ENCODE assay signal across 1 cellular context in the genomic region with DNA sequence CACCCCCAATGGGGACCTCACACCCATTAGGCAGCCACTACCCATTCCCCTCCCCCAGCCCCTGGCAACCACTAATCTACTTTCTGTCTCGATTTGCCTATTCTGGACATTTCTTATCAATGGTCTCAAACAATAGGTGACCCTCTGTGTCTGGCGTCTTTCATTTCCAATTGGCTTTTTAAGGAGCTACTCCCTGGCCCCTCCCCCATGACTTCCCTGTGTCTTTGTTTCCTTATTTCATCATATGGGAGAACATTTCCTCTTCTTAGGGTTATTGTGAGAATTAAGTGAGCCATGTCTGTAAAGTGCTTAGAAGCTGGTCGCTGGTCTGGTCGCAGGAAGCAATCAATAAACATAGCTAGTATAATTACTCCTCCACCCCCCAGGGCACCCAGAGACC.
TF ChIP-seq lines count a peak whose summit lies in the region.

No MANE protein-coding gene starts in this region.

TF ChIP-seq in endothelial cell of umbilical vein, 7 proteins besides CTCF, POLR2A, EP300 and RAD21:
- no peak for TF ChIP-seq POLR2AphosphoS5 (IDR thresholded peaks at IDR 0.05; ENCODE audit: insufficient read depth, low read depth, low read length)
- TF ChIP-seq GATA2 (IDR thresholded peaks at IDR 0.05; ENCODE audit: insufficient read depth, insufficient read length, low read depth, low read length) = no peak
- no peak for TF ChIP-seq MYC (IDR thresholded peaks at IDR 0.05; ENCODE audit: low read depth, low read length)
- TF ChIP-seq JUN (IDR thresholded peaks at IDR 0.05; ENCODE audit: borderline replicate concordance, insufficient read depth, insufficient read length, low read depth) = no peak
- TF ChIP-seq EZH2 (IDR thresholded peaks at IDR 0.05; ENCODE audit: borderline replicate concordance, low read depth, low read length, severe bottlenecking) = no peak
- TF ChIP-seq, protein P1, sequence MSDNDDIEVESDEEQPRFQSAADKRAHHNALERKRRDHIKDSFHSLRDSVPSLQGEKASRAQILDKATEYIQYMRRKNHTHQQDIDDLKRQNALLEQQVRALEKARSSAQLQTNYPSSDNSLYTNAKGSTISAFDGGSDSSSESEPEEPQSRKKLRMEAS (IDR thresholded peaks at IDR 0.05; ENCODE audit: insufficient read depth, insufficient read length) = no peak
- no peak for TF ChIP-seq FOS (IDR thresholded peaks at IDR 0.05; ENCODE audit: borderline replicate concordance, insufficient read depth, low read length)
